Comparison of ENCODE assay signal across 15 cellular contexts in genomic region chr2:191612496-191612895, GRCh38.
DNase-seq lines count a peak whose midpoint lies in the region; ATAC-seq and TF ChIP-seq lines count a peak whose summit lies in the region.
"Had no signal": no experiment of that assay in that cellular context is flagged by ENCODE, and none has a peak within 500 bp of the region (broad histone marks: within the 10 kb centered on the region; RNA-seq: fewer than 3 reads in every experiment).

No MANE protein-coding gene starts in this region.

- H3K36me3 ChIP-seq in mammary epithelial cell (ENCODE audit: insufficient read depth, low read length) (no peaks in the 10 kb centered on the region), lower lobe of right lung (no peaks in the 10 kb centered on the region), heart right ventricle (no peaks in the 10 kb centered on the region)
- H3K36me3 ChIP-seq: BLaER1 treated with 17β-estradiol and CSF1 and Interleukin-3, amounts not matched to agents 10 nM and 100 nM had no signal

- no peaks in the 10 kb centered on the region for H3K79me2 ChIP-seq in mammary epithelial cell (ENCODE audit: insufficient read depth, low read length)

- H3K4me3 ChIP-seq in AG04450 (ENCODE audit: low read depth, low read length) (no peak overlapping the region), mammary epithelial cell (replicated peaks in 1 of 3; ENCODE audit: insufficient read depth in 1 of 3, low read depth in 2 of 3, low read length in 3 of 3) (no peak overlapping the region), lower lobe of right lung (no peak overlapping the region), heart right ventricle (no peak overlapping the region)
- H3K4me3 ChIP-seq: BLaER1 treated with 17β-estradiol and CSF1 and Interleukin-3, amounts not matched to agents 10 nM and 100 nM had no signal

- H3K9me3 ChIP-seq in AG04450 (ENCODE audit: control insufficient read depth, insufficient read depth, low read length), result no peaks in the 10 kb centered on the region
- no peaks in the 10 kb centered on the region for H3K9me3 ChIP-seq in mammary epithelial cell (replicated peaks; ENCODE audit: insufficient read depth, low read length)
- H3K9me3 ChIP-seq in lower lobe of right lung, result no peaks in the 10 kb centered on the region
- no peaks in the 10 kb centered on the region for H3K9me3 ChIP-seq in heart right ventricle
- H3K9me3 ChIP-seq: BLaER1 treated with 17β-estradiol and CSF1 and Interleukin-3, amounts not matched to agents 10 nM and 100 nM had no signal

- peaks cover 8% of the 10 kb centered on the region for H3K4me1 ChIP-seq in mammary epithelial cell (ENCODE audit: insufficient read depth, low read length)
- peaks cover 6% of the 10 kb centered on the region for H3K4me1 ChIP-seq in lower lobe of right lung
- peaks cover 0 to 15% (median 0%) of the 10 kb centered on the region in 9 donors for H3K4me1 ChIP-seq in heart right ventricle

- H3K27ac ChIP-seq in AG04450 (ENCODE audit: low read depth, low read length) (no peak overlapping the region), mammary epithelial cell (ENCODE audit: insufficient read depth, low read depth, low read length) (peak overlapping the region; percentile 86), lower lobe of right lung (no peak overlapping the region), heart right ventricle (no peak overlapping the region)

- H3K4me2 ChIP-seq in mammary epithelial cell (ENCODE audit: insufficient read depth, low read depth, low read length), result peak overlapping the region; percentile 7

- POLR2A ChIA-PET in AG04450 (lab: Yijun Ruan, JAX), result interaction anchor here (0.7 to 1.0 kb wide), 4 partner anchors 13 to 73 kb away, joined by 3 to 6 read pairs (median 3); partner anchors contain the start of gene NABP1

- peak overlapping the region; percentile 43 for H3K9ac ChIP-seq in mammary epithelial cell (ENCODE audit: insufficient read depth, low read length)
- H3K9ac ChIP-seq: BLaER1 treated with 17β-estradiol and CSF1 and Interleukin-3, amounts not matched to agents 10 nM and 100 nM had no signal

- no TSS peak for BruUV-seq in mammary epithelial cell (replicated peaks; lab: Mats Ljungman, UMichigan)

- no peaks in the 10 kb centered on the region for H3K27me3 ChIP-seq in AG04450 (ENCODE audit: control insufficient read depth, insufficient read depth, low read length)
- no peaks in the 10 kb centered on the region for H3K27me3 ChIP-seq in mammary epithelial cell (ENCODE audit: insufficient read depth, low read length)
- H3K27me3 ChIP-seq in lower lobe of right lung (ENCODE audit: low read depth), result no peaks in the 10 kb centered on the region
- no peaks in the 10 kb centered on the region for H3K27me3 ChIP-seq in heart right ventricle
- H3K27me3 ChIP-seq: BLaER1 treated with 17β-estradiol and CSF1 and Interleukin-3, amounts not matched to agents 10 nM and 100 nM had no signal

- peak; percentile 56 to 87 for ATAC-seq in lower lobe of right lung
- no peak for ATAC-seq in heart right ventricle
- ATAC-seq in HG03520 (IDR thresholded peaks at IDR 0.05; ENCODE audit: unreplicated experiment), result no peak

- in situ Hi-C loops in mammary epithelial cell (cut with MboI; ENCODE audit: low sequenced_read_pairs in 2 of 2), result no loop called here

- TF ChIP-seq CTCF in AG04450 (IDR thresholded peaks at IDR 0.05; ENCODE audit: low read depth, low read length) (no peak), mammary epithelial cell (conservative IDR thresholded peaks at IDR 0.05 in 1 of 2, IDR thresholded peaks at IDR 0.05 in 1 of 2; ENCODE audit: extremely low read depth in 1 of 2, insufficient read depth in 1 of 2, low read depth in 1 of 2, low read length in 2 of 2) (no peak), lower lobe of right lung (IDR thresholded peaks at IDR 0.05) (no peak), heart right ventricle (IDR thresholded peaks at IDR 0.05) (no peak)

- peak; percentile 64 for DNase-seq in AG04450 (ENCODE audit: low read depth, low spot score)
- DNase-seq in HT1080 (ENCODE audit: low read depth), result peak; percentile 95
- peak; percentile 88 for DNase-seq in mammary epithelial cell
- DNase-seq in lower lobe of right lung, result no peak
- DNase-seq in NCI-H446 treated with DMSO at 0.1 percent for 48 hours (lab: John Stamatoyannopoulos, UW), result no peak
- DNase-seq in NCI-H2029 (lab: John Stamatoyannopoulos, UW), result no peak
- DNase-seq in heart right ventricle, result no peak
- DNase-seq: activated CD4-positive, alpha-beta memory T cell treated with anti-CD3 and anti-CD28 coated beads for 36 hours; activated naive CD4-positive, alpha-beta T cell treated with anti-CD3 and anti-CD28 coated beads for 36 hours; effector memory CD4-positive, alpha-beta T cell; NCI-H1092; NK-92 treated with Interleukin-12 subunit alpha and Interleukin-12 subunit beta, amount 100 ng/mL, for 24 hours; small intestine had no signal

- intact Hi-C loops in mammary epithelial cell (cut with micrococcal nuclease) (loop anchor here (1.0 to 2.0 kb wide), 3 partner anchors 18 to 42 kb away; no protein-coding TSS in a partner anchor), lower lobe of right lung (cut with DNase I) (no loop called here), heart right ventricle (cut with DNase I) (no loop called here)

- H2AFZ ChIP-seq in mammary epithelial cell (ENCODE audit: low read depth, low read length), result no peak overlapping the region

- no peaks in the 10 kb centered on the region for H4K20me1 ChIP-seq in mammary epithelial cell (ENCODE audit: insufficient read depth, low read length)
- H4K20me1 ChIP-seq: BLaER1 treated with 17β-estradiol and CSF1 and Interleukin-3, amounts not matched to agents 10 nM and 100 nM had no signal

- dilution Hi-C loops in mammary epithelial cell (cut with HindIII; ENCODE audit: low sequenced_read_pairs), result no loop called here

- 29% methylated on average over 1 of the region's 1 CpG for WGBS in mammary epithelial cell (ENCODE audit: low coverage, missing lambda C conversion rate)
- WGBS in heart right ventricle, 2 donors, result 76 to 86% methylated on average over 1 of the region's 1 CpG

- CTCF ChIA-PET in AG04450 (lab: Charles Lee), result no interaction called here
- CTCF ChIA-PET in mammary epithelial cell (lab: Charles Lee; ENCODE audit: low non-redundant PET), result interaction anchor here (0.5 kb wide), 1 partner anchor 68 kb away, joined by 3 read pairs; no protein-coding TSS in a partner anchor

Comparison
In these comparisons a context has a peak if more than half of its experiments do, and no peak if none do; other contexts are left out.
1. DNase-seq: peak in AG04450 (single experiment), HT1080 (single experiment) and mammary epithelial cell (single experiment); none in lower lobe of right lung (single experiment), NCI-H446 treated with DMSO at 0.1 percent for 48 hours (single experiment), NCI-H2029 (single experiment) and heart right ventricle (0 of 2).
2. ATAC-seq: peak in lower lobe of right lung (2 of 2); none in heart right ventricle (0 of 8) and HG03520 (single experiment).